1 cellular context compared by ENCODE assay signal in the genomic region with DNA sequence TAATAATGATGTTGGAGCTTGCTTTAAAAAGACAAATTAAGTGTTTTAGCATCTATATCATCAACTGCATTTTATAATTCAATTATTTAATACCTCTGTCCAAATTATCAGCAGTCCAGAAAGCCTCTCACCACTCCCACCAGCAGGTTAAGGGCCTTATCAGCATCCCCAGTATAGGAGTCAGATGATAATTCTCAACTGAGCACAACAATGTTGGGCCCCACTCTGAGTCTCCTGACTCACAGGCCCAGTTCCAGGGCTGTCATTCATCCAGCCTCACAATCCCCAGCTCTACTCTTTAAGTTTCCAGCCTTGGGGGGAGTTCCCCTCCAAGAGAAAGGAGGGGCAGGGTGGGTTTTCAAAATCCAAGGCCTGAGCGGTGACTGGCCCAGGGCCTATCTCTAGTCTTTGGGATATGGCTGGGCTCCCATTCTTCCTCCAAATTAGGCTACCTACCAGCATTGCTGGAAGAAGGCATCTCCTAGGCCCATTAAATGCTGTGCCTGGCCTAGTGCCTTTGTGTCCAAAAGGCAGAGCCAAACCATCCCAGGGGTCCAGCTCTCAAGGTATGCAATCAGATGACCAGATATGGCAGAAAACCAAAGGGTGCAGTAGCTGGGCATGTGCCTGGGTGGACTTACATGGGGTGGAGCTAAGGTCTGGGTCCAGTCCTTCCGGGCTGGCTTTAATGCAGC.
TF ChIP-seq lines count a peak whose summit lies in the region.

No MANE protein-coding gene starts in this region.

TF ChIP-seq in HepG2, 621 proteins besides CTCF, POLR2A, EP300 and RAD21 (continued from another document):
- TF ChIP-seq, protein P1, sequence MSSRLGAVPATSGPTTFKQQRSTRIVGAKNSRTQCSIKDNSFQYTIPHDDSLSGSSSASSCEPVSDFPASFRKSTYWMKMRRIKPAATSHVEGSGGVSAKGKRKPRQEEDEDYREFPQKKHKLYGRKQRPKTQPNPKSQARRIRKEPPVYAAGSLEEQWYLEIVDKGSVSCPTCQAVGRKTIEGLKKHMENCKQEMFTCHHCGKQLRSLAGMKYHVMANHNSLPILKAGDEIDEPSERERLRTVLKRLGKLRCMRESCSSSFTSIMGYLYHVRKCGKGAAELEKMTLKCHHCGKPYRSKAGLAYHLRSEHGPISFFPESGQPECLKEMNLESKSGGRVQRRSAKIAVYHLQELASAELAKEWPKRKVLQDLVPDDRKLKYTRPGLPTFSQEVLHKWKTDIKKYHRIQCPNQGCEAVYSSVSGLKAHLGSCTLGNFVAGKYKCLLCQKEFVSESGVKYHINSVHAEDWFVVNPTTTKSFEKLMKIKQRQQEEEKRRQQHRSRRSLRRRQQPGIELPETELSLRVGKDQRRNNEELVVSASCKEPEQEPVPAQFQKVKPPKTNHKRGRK (CRISPR knock-in tag; IDR thresholded peaks at IDR 0.05): 0 out of 2 replicates have a peak, but pooled peaks have one; percentile 61
- TF ChIP-seq ZSCAN25 (CRISPR knock-in tag; IDR thresholded peaks at IDR 0.05): no peak
